ENCODE assay signal across 8 cellular contexts in genomic region chr17:73644145-73645049, GRCh38. TPM values are rescaled to one million over a fixed set of nuclear protein-coding genes. Genes with fewer than 3 reads are reported as not detected.
DNase-seq lines count a peak whose midpoint lies in the region; ATAC-seq, FAIRE-seq and TF ChIP-seq lines count a peak whose summit lies in the region.
"Had no signal": no experiment of that assay in that cellular context is flagged by ENCODE, and none has a peak within 500 bp of the region (broad histone marks: within the 10 kb centered on the region; RNA-seq: fewer than 3 reads in every experiment).

TSS of gene SDK2 (minus strand) at chr17:73644445. CDS start at chr17:73644088, 357 bp downstream.

- no peaks in the 10 kb centered on the region for H3K9me3 ChIP-seq in heart left ventricle
- H3K9me3 ChIP-seq: neutrophil had no signal

- no peak for TF ChIP-seq POLR2A in heart left ventricle (IDR thresholded peaks at IDR 0.05)
- no peak for TF ChIP-seq POLR2A in H54 (IDR thresholded peaks at IDR 0.05; ENCODE audit: low read depth, low read length)

- ATAC-seq in heart left ventricle: peak in 2 of 4 donors; percentile 10 to 43
- no peak for ATAC-seq in GM21515 (IDR thresholded peaks at IDR 0.05; ENCODE audit: unreplicated experiment)

- peaks cover 19% of the 10 kb centered on the region for H3K4me1 Mint-ChIP-seq in progenitor cell of endocrine pancreas (ENCODE audit: low read depth)

- no peaks in the 10 kb centered on the region for H3K36me3 ChIP-seq in heart left ventricle
- H3K36me3 ChIP-seq: neutrophil had no signal

- no peak for TF ChIP-seq CTCF in HL-60 (IDR thresholded peaks at IDR 0.05; ENCODE audit: insufficient read depth, low read length)
- no peak for TF ChIP-seq CTCF in heart left ventricle (IDR thresholded peaks at IDR 0.05)
- no peak for TF ChIP-seq CTCF in progenitor cell of endocrine pancreas (IDR thresholded peaks at IDR 0.05; ENCODE audit: unreplicated experiment)

- no peak within 1 kb of the TSS for H3K27ac ChIP-seq in HL-60 (replicated peaks)
- peak within 1 kb of the TSS in 5 of 12 donors; percentile 2 to 50 (median 45) for H3K27ac ChIP-seq in heart left ventricle
- H3K27ac ChIP-seq: neutrophil had no signal

- H3K4me3 ChIP-seq in HL-60 (replicated peaks; ENCODE audit: insufficient read depth, low read length) (peak within 1 kb of the TSS; percentile 48), heart left ventricle (peak within 1 kb of the TSS; percentile 37 to 68 (median 56))

- H3K27me3 ChIP-seq in HL-60 (ENCODE audit: insufficient read depth, poor library complexity, severe bottlenecking) (peaks cover 19% of the 10 kb centered on the region), heart left ventricle (peaks cover 0 to 68% (median 13%) of the 10 kb centered on the region in 9 donors)

- no peak for FAIRE-seq in H54 (lab: Jason Lieb, UNC)

- H3K36me3 Mint-ChIP-seq in progenitor cell of endocrine pancreas (ENCODE audit: insufficient read depth): no peaks in the 10 kb centered on the region

- H3K4me3 Mint-ChIP-seq in progenitor cell of endocrine pancreas (ENCODE audit: low read depth): peak within 1 kb of the TSS; percentile 78

- H3K27ac Mint-ChIP-seq in progenitor cell of endocrine pancreas: peak within 1 kb of the TSS; percentile 80

- H3K9me3 Mint-ChIP-seq in progenitor cell of endocrine pancreas (ENCODE audit: low read depth): no peaks in the 10 kb centered on the region

- DNase-seq in HL-60 (ENCODE audit: low read depth in 1 of 2, low spot score in 1 of 2): peak in 1 of 2 experiments; percentile 5
- DNase-seq in activated CD8-positive, alpha-beta memory T cell treated with anti-CD3 and anti-CD28 coated beads for 24 hours: peak; percentile 69
- peak in 1 of 5 donors; percentile 48 for DNase-seq in heart left ventricle
- peak; percentile 29 for DNase-seq in progenitor cell of endocrine pancreas (ENCODE audit: low spot score, unreplicated experiment)
- DNase-seq in H54 (ENCODE audit: insufficient read length, low spot score): no peak
- no peak for DNase-seq in SKM-1 treated with dmso at 0.1 percent for 144 hours (lab: John Stamatoyannopoulos, UW; ENCODE audit: unreplicated experiment)

- peaks cover 0 to 30% (median 15%) of the 10 kb centered on the region in 12 donors for H3K4me1 ChIP-seq in heart left ventricle

- WGBS in heart left ventricle, 4 donors: 0 to 1% (median 1%) methylated on average over 10 to 105 of the region's 105 CpGs

- peaks cover 58% of the 10 kb centered on the region for H3K27me3 Mint-ChIP-seq in progenitor cell of endocrine pancreas

- intact Hi-C loops in heart left ventricle (cut with DNase I): loop anchor here (1.0 to 10.0 kb wide), 13 partner anchors 47 to 530 kb away; no protein-coding TSS in a partner anchor

RNA-seq across cellular contexts. Expression of gene SDK2, which starts in this region (rescaled TPM):
- 1 to 10 TPM; 1.5 to 4.0 (median 2.6) TPM for total RNA-seq in heart left ventricle
- polyA plus RNA-seq in heart left ventricle: 1 to 10 TPM in 1 of 2 donors, under 1 TPM in 1; 0.84 to 2.6 TPM
- total RNA-seq in progenitor cell of endocrine pancreas: 6.7 and 7.1 TPM in 2 replicates

Comparison
In these comparisons a context has a peak if more than half of its experiments do, and no peak if none do; other contexts are left out.
1. DNase-seq: peak in activated CD8-positive, alpha-beta memory T cell treated with anti-CD3 and anti-CD28 coated beads for 24 hours (single experiment) and progenitor cell of endocrine pancreas (single experiment); none in H54 (single experiment) and SKM-1 treated with dmso at 0.1 percent for 144 hours (single experiment).